ENCODE assay signal across 17 cellular contexts in the genomic region with DNA sequence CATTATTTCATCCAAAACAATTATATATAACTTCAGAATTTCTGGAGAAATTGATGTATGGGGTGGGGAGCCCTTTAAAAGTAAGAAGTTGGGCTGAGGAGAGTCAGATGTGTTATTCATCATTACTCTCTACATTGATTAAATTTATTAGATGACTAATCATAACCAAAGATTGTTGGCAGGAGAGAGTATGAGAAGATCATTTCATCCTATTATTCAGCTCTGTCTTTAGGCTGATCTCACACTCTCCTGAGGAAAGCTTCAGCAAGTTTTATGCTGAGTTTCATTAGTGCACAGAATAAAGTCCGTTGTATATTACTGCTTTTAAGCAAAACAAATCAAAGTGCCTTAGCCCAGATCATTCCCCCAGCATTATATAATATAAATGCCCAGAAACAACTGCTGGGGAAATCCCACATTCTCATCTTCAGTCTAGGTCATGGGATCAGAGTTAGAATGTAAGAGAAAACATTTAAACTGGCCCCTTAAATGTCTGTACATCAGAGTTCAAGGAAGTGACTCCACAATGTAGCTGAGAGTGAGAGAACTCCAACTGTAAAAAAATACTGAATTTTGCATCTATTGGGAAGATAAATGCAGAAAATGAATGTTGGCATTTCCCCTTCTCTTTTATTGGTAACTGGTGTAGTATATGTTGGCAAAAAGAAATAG.
"Had no signal": no experiment of that assay in that cellular context is flagged by ENCODE, and none has a peak within 500 bp of the region (broad histone marks: within the 10 kb centered on the region; RNA-seq: fewer than 3 reads in every experiment).

No MANE protein-coding gene starts in this region.

- H3K27me3 ChIP-seq: colonic mucosa, esophagus muscularis mucosa, gastrocnemius medialis, heart left ventricle, neural progenitor cell, pancreas, thyroid gland, uterus had no signal

- ATAC-seq: gastrocnemius medialis; heart left ventricle; left cardiac atrium; lower lobe of right lung; pancreas; stimulated activated effector memory CD8-positive, alpha-beta T cell treated with anti-CD3 and anti-CD28 coated beads, Interleukin-12 subunit alpha, Interleukin-12 subunit beta, amount 100 ng/mL, for 72 hours had no signal

- H3K4me2 ChIP-seq: neural progenitor cell had no signal

- H3K9me3 ChIP-seq: colonic mucosa, esophagus muscularis mucosa, gastrocnemius medialis, heart left ventricle, lower lobe of right lung, pancreas, thyroid gland, uterus had no signal

- H3K27ac ChIP-seq: colonic mucosa, esophagus muscularis mucosa, gastrocnemius medialis, heart left ventricle, lower lobe of right lung, neural progenitor cell, pancreas, thyroid gland, uterus had no signal

- FAIRE-seq: pancreas had no signal

- H3K4me1 ChIP-seq: colonic mucosa, esophagus muscularis mucosa, gastrocnemius medialis, heart left ventricle, lower lobe of right lung, neural progenitor cell, pancreas, thyroid gland, uterus had no signal

- H2AFZ ChIP-seq: neural progenitor cell had no signal

- H3K36me3 ChIP-seq: colonic mucosa, esophagus muscularis mucosa, gastrocnemius medialis, heart left ventricle, lower lobe of right lung, neural progenitor cell, pancreas, thyroid gland, uterus had no signal

- DNase-seq: activated CD4-positive, CD25-positive, alpha-beta regulatory T cell treated with anti-CD3 and anti-CD28 coated beads, Interleukin-2, amount 50 U/mL, for 72 hours; activated naive CD4-positive, alpha-beta T cell treated with Interleukin-2 at 50 U/mL for 16 hours; aorta; colonic mucosa; gastrocnemius medialis; heart left ventricle; immature natural killer cell; left cardiac atrium; lower lobe of right lung; naive B cell; pancreas; SW 1271; thyroid gland; uterus had no signal

- H3K9ac ChIP-seq: neural progenitor cell had no signal

- H3K4me3 ChIP-seq: colonic mucosa, esophagus muscularis mucosa, gastrocnemius medialis, heart left ventricle, lower lobe of right lung, neural progenitor cell, pancreas, thyroid gland, uterus had no signal
